Comparison of ENCODE assay signal across 21 cellular contexts in genomic region chr9:83424831-83425230, GRCh38.
"Had no signal": no experiment of that assay in that cellular context is flagged by ENCODE, and none has a peak within 500 bp of the region (broad histone marks: within the 10 kb centered on the region; RNA-seq: fewer than 3 reads in every experiment).

No MANE protein-coding gene starts in this region.

- H3K4me1 Mint-ChIP-seq: immature natural killer cell, natural killer cell had no signal

- H3K4me3 Mint-ChIP-seq: activated CD4-positive, alpha-beta memory T cell treated with anti-CD3 and anti-CD28 coated beads for 36 hours; activated naive CD8-positive, alpha-beta T cell treated with anti-CD3 and anti-CD28 coated beads, Interleukin-2, amount 10 ng/mL, durations not matched to agents 7 days and 5 days; dendritic cell treated with granulocyte-macrophage colony-stimulating factor and Interleukin-4, amounts not matched to agents 40 ng/mL and 50 ng/mL, for 4 days; immature natural killer cell; mesothelial cell of epicardium; natural killer cell; T-helper 1 cell treated with Interleukin-12 subunit alpha and Interleukin-12 subunit beta and Interleukin-4 antibody, amounts not matched to agents 30 μg/mL and 1 μg/mL, for 36 hours had no signal

- H3K27ac Mint-ChIP-seq: activated CD4-positive, alpha-beta memory T cell treated with anti-CD3 and anti-CD28 coated beads for 36 hours; activated naive CD8-positive, alpha-beta T cell treated with anti-CD3 and anti-CD28 coated beads, Interleukin-2, amount 10 ng/mL, durations not matched to agents 7 days and 5 days; dendritic cell treated with granulocyte-macrophage colony-stimulating factor and Interleukin-4, amounts not matched to agents 40 ng/mL and 50 ng/mL, for 4 days; immature natural killer cell; natural killer cell; T-helper 1 cell treated with Interleukin-12 subunit alpha and Interleukin-12 subunit beta and Interleukin-4 antibody, amounts not matched to agents 30 μg/mL and 1 μg/mL, for 36 hours had no signal

- H3K4me1 ChIP-seq: prostate gland had no signal

- ATAC-seq: left ventricle myocardium superior, natural killer cell had no signal

- H3K27me3 Mint-ChIP-seq: activated CD4-positive, alpha-beta memory T cell treated with anti-CD3 and anti-CD28 coated beads for 36 hours; activated naive CD8-positive, alpha-beta T cell treated with anti-CD3 and anti-CD28 coated beads, Interleukin-2, amount 10 ng/mL, durations not matched to agents 7 days and 5 days had no signal

- H3K9me3 Mint-ChIP-seq: activated CD4-positive, alpha-beta memory T cell treated with anti-CD3 and anti-CD28 coated beads for 36 hours; activated naive CD8-positive, alpha-beta T cell treated with anti-CD3 and anti-CD28 coated beads, Interleukin-2, amount 10 ng/mL, durations not matched to agents 7 days and 5 days; dendritic cell treated with granulocyte-macrophage colony-stimulating factor and Interleukin-4, amounts not matched to agents 40 ng/mL and 50 ng/mL, for 4 days; immature natural killer cell; mesothelial cell of epicardium; natural killer cell; T-helper 1 cell treated with Interleukin-12 subunit alpha and Interleukin-12 subunit beta and Interleukin-4 antibody, amounts not matched to agents 30 μg/mL and 1 μg/mL, for 36 hours had no signal

- H3K27me3 ChIP-seq: cardiac muscle cell, upper lobe of left lung had no signal

- H3K36me3 Mint-ChIP-seq: activated CD4-positive, alpha-beta memory T cell treated with anti-CD3 and anti-CD28 coated beads for 36 hours; activated naive CD8-positive, alpha-beta T cell treated with anti-CD3 and anti-CD28 coated beads, Interleukin-2, amount 10 ng/mL, durations not matched to agents 7 days and 5 days; mesothelial cell of epicardium; natural killer cell had no signal

- H3K4me3 ChIP-seq: cardiac muscle cell, prostate gland, thoracic aorta, upper lobe of left lung had no signal

- H3K36me3 ChIP-seq: cardiac muscle cell, prostate gland, thoracic aorta, upper lobe of left lung had no signal

- DNase-seq: activated CD4-positive, alpha-beta memory T cell treated with anti-CD3 and anti-CD28 coated beads for 36 hours; activated CD4-positive, alpha-beta T cell treated with anti-CD3 and anti-CD28 coated beads for 4 hours; activated CD4-positive, CD25-positive, alpha-beta regulatory T cell; activated naive CD4-positive, alpha-beta T cell treated with Interleukin-2 at 50 U/mL for 16 hours; activated naive CD8-positive, alpha-beta T cell treated with anti-CD3 and anti-CD28 coated beads, Interleukin-2, amount 10 ng/mL, durations not matched to agents 7 days and 5 days; activated T-cell treated with anti-CD3 and anti-CD28 coated beads, Interleukin-2, amount 50 U/mL, for 48 hours; amniotic stem cell; effector CD4-positive, alpha-beta T cell; foreskin fibroblast; immature natural killer cell; left ventricle myocardium superior; natural killer cell; stimulated activated CD4-positive, alpha-beta T cell treated with anti-CD3 and anti-CD28 coated beads, Interleukin-4, amount 100 ng/mL, for 24 hours; stimulated activated naive CD4-positive, alpha-beta T cell treated with Interleukin-2 at 50 U/mL for 16 hours; upper lobe of left lung had no signal

- H3K27ac ChIP-seq: prostate gland, thoracic aorta, upper lobe of left lung had no signal

- H3K9me3 ChIP-seq: prostate gland, thoracic aorta, upper lobe of left lung had no signal
